In genomic region chr12:51923506-51924365, GRCh38 we compare ENCODE assay signal across 8 cellular contexts. TPM values are rescaled to one million over a fixed set of nuclear protein-coding genes. Genes with fewer than 3 reads are reported as not detected.
DNase-seq lines count a peak whose midpoint lies in the region; ATAC-seq and TF ChIP-seq lines count a peak whose summit lies in the region.

No MANE protein-coding gene starts in this region.

- H3K9me3 Mint-ChIP-seq in IgD-negative memory B cell = no peaks in the 10 kb centered on the region
- no peaks in the 10 kb centered on the region for H3K9me3 Mint-ChIP-seq in natural killer cell treated with Interleukin-12 subunit alpha and Interleukin-12 subunit beta and Interleukin-15 and Interleukin-18, amount 100 ng/mL, for 72 hours
- no peaks in the 10 kb centered on the region for H3K9me3 Mint-ChIP-seq in stimulated activated naive CD8-positive, alpha-beta T cell treated with anti-CD3 and anti-CD28 coated beads, Interleukin-15, amount 100 ng/mL, for 72 hours

- ATAC-seq in natural killer cell treated with Interleukin-12 subunit alpha and Interleukin-12 subunit beta and Interleukin-15 and Interleukin-18, amount 100 ng/mL, for 72 hours = peak; percentile 76
- peak; percentile 89 for ATAC-seq in stimulated activated naive CD8-positive, alpha-beta T cell treated with anti-CD3 and anti-CD28 coated beads, Interleukin-15, amount 100 ng/mL, for 72 hours

- no peak overlapping the region for H3K4me3 ChIP-seq in AG09309 (ENCODE audit: control insufficient read depth, low read depth, low read length)
- H3K4me3 ChIP-seq in epithelial cell of proximal tubule (ENCODE audit: low read depth, low read length) = peak overlapping the region; percentile 21

- peaks cover 21 to 28% (median 26%) of the 10 kb centered on the region in 3 donors for H3K4me1 Mint-ChIP-seq in IgD-negative memory B cell
- peaks cover 21 to 30% of the 10 kb centered on the region in 2 donors for H3K4me1 Mint-ChIP-seq in natural killer cell treated with Interleukin-12 subunit alpha and Interleukin-12 subunit beta and Interleukin-15 and Interleukin-18, amount 100 ng/mL, for 72 hours (ENCODE audit: low read depth in 2 of 2)
- H3K4me1 Mint-ChIP-seq in stimulated activated naive CD8-positive, alpha-beta T cell treated with anti-CD3 and anti-CD28 coated beads, Interleukin-15, amount 100 ng/mL, for 72 hours = peaks cover 40% of the 10 kb centered on the region

- H3K36me3 Mint-ChIP-seq in IgD-negative memory B cell = no peaks in the 10 kb centered on the region
- no peaks in the 10 kb centered on the region for H3K36me3 Mint-ChIP-seq in natural killer cell treated with Interleukin-12 subunit alpha and Interleukin-12 subunit beta and Interleukin-15 and Interleukin-18, amount 100 ng/mL, for 72 hours

- no peak overlapping the region for H3K27ac Mint-ChIP-seq in IgD-negative memory B cell
- peak overlapping the region; percentile 66 to 80 for H3K27ac Mint-ChIP-seq in natural killer cell treated with Interleukin-12 subunit alpha and Interleukin-12 subunit beta and Interleukin-15 and Interleukin-18, amount 100 ng/mL, for 72 hours
- no peak overlapping the region for H3K27ac Mint-ChIP-seq in stimulated activated naive CD8-positive, alpha-beta T cell treated with anti-CD3 and anti-CD28 coated beads, Interleukin-15, amount 100 ng/mL, for 72 hours

- peak overlapping the region in 3 of 4 donors; percentile 57 to 83 (median 66) for H3K4me3 Mint-ChIP-seq in IgD-negative memory B cell
- peak overlapping the region; percentile 68 for H3K4me3 Mint-ChIP-seq in natural killer cell treated with Interleukin-12 subunit alpha and Interleukin-12 subunit beta and Interleukin-15 and Interleukin-18, amount 100 ng/mL, for 72 hours
- peak overlapping the region; percentile 28 to 51 for H3K4me3 Mint-ChIP-seq in stimulated activated naive CD8-positive, alpha-beta T cell treated with anti-CD3 and anti-CD28 coated beads, Interleukin-15, amount 100 ng/mL, for 72 hours

- TF ChIP-seq CTCF in AG09309 (IDR thresholded peaks at IDR 0.05; ENCODE audit: control insufficient read depth, insufficient read depth, low read depth, low read length, missing control alignments) (peak; percentile 85), epithelial cell of proximal tubule (conservative IDR thresholded peaks at IDR 0.05; ENCODE audit: low read depth, low read length) (peak; percentile 85)

- DNase-seq in AG09309 (ENCODE audit: low read depth) = no peak
- DNase-seq in activated CD8-positive, alpha-beta memory T cell treated with anti-CD3 and anti-CD28 coated beads for 4 hours (ENCODE audit: low read depth in 2 of 2) = peak; percentile 11 to 18
- no peak for DNase-seq in epithelial cell of proximal tubule (ENCODE audit: low read depth)
- peak; percentile 78 for DNase-seq in natural killer cell treated with Interleukin-12 subunit alpha and Interleukin-12 subunit beta and Interleukin-15 and Interleukin-18, amount 100 ng/mL, for 72 hours (ENCODE audit: low spot score)
- DNase-seq in stimulated activated naive CD8-positive, alpha-beta T cell treated with anti-CD3 and anti-CD28 coated beads, Interleukin-15, amount 100 ng/mL, for 72 hours = peak; percentile 60 to 70
- no peak for DNase-seq in midbrain (lab: John Stamatoyannopoulos, UW)
- no peak for DNase-seq in cortex of kidney (lab: John Stamatoyannopoulos, UW)

- H3K27me3 Mint-ChIP-seq in IgD-negative memory B cell = peaks cover 8% of the 10 kb centered on the region
- H3K27me3 Mint-ChIP-seq in natural killer cell treated with Interleukin-12 subunit alpha and Interleukin-12 subunit beta and Interleukin-15 and Interleukin-18, amount 100 ng/mL, for 72 hours = no peaks in the 10 kb centered on the region
- peaks cover 25% of the 10 kb centered on the region for H3K27me3 Mint-ChIP-seq in stimulated activated naive CD8-positive, alpha-beta T cell treated with anti-CD3 and anti-CD28 coated beads, Interleukin-15, amount 100 ng/mL, for 72 hours

RNA-seq across cellular contexts. Expression of gene ACVRL1, which starts 16.4 kb away (rescaled TPM):
- not detected for polyA plus RNA-seq in IgD-negative memory B cell
- 2.4 and 3.6 TPM in 2 replicates for total RNA-seq in epithelial cell of proximal tubule
- not detected for total RNA-seq in natural killer cell treated with Interleukin-12 subunit alpha and Interleukin-12 subunit beta and Interleukin-15 and Interleukin-18, amount 100 ng/mL, for 72 hours

RNA-seq across cellular contexts. Expression of gene ACVR1B, which starts 27.8 kb away (rescaled TPM):
- 0.90 TPM for polyA plus RNA-seq in IgD-negative memory B cell
- 14.0 and 23.4 TPM in 2 replicates for total RNA-seq in epithelial cell of proximal tubule
- 10 to 100 TPM; 16.6 to 17.5 TPM for total RNA-seq in natural killer cell treated with Interleukin-12 subunit alpha and Interleukin-12 subunit beta and Interleukin-15 and Interleukin-18, amount 100 ng/mL, for 72 hours

RNA-seq across cellular contexts. Expression of gene ANKRD33, which starts 35.8 kb away (rescaled TPM):
- not detected for polyA plus RNA-seq in IgD-negative memory B cell
- total RNA-seq in epithelial cell of proximal tubule = not detected in 2 replicates
- total RNA-seq in natural killer cell treated with Interleukin-12 subunit alpha and Interleukin-12 subunit beta and Interleukin-15 and Interleukin-18, amount 100 ng/mL, for 72 hours = not detected

Comparison
In these comparisons a context has a peak if more than half of its experiments do, and no peak if none do; other contexts are left out.
1. DNase-seq: peak in activated CD8-positive, alpha-beta memory T cell treated with anti-CD3 and anti-CD28 coated beads for 4 hours (2 of 2), natural killer cell treated with Interleukin-12 subunit alpha and Interleukin-12 subunit beta and Interleukin-15 and Interleukin-18, amount 100 ng/mL, for 72 hours (single experiment) and stimulated activated naive CD8-positive, alpha-beta T cell treated with anti-CD3 and anti-CD28 coated beads, Interleukin-15, amount 100 ng/mL, for 72 hours (2 of 2); none in AG09309 (single experiment), epithelial cell of proximal tubule (single experiment), midbrain (single experiment) and cortex of kidney (single experiment).
2. H3K27ac Mint-ChIP-seq: peak in natural killer cell treated with Interleukin-12 subunit alpha and Interleukin-12 subunit beta and Interleukin-15 and Interleukin-18, amount 100 ng/mL, for 72 hours (2 of 2); none in IgD-negative memory B cell (0 of 3) and stimulated activated naive CD8-positive, alpha-beta T cell treated with anti-CD3 and anti-CD28 coated beads, Interleukin-15, amount 100 ng/mL, for 72 hours (0 of 2).
3. Peak in every context shown above with its lines, with median percentiles within 50 percentile points of each other: H3K4me3 Mint-ChIP-seq.